Comparison of ENCODE assay signal across 8 cellular contexts in the genomic region with DNA sequence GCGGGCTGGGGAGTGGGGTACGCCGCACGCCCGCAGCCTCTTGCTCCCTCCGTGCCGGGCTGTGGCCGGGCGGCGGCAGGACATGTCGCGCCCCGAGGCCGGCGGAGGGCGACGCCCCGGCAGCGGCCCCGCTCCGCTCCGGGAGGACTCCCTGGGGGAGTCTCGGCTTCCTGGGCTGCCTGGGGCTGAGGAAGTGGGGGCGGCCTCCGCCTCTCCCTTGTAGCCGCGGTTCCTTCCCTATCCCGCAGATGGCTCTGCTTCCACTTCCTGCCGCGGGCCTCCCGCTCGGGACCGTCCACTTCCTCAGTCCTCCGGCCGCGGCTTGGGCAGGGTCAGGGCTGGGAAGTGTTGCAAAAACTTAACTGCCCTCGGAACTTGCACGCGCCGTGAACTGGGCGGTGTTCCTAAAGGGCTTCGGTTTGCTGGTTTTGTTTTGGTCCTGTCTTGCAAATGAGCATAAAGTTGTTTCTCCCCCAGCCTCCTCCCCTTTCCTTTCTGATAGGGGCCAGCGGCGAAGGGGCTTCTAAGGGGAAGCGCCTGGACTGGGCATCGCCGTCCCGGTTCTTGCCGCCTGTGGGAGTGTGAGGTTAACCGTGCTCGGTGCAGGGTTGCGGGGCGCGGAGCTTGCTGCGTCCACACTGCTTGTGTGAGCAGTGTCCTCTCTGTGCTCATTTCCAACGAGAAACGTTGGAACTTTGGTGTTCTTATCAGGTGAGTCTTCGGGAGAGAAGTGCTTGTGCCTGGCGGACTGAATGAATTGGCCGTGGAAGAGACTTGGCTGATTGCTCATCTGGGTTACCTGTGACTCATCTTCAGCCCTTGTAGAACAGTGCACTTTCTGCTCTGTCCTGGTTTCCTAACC. TPM values are rescaled to one million over a fixed set of nuclear protein-coding genes. Genes with fewer than 3 reads are reported as not detected.
A peak's percentile ranks its signal among the peaks of the same experiment; 100 is the strongest.
DNase-seq lines count a peak whose midpoint lies in the region; ATAC-seq, FAIRE-seq and TF ChIP-seq lines count a peak whose summit lies in the region.

No MANE protein-coding gene starts in this region.

- FAIRE-seq in endothelial cell of umbilical vein (lab: Jason Lieb, UNC): peak; percentile 79

- H2BK120ac ChIP-seq in mesenchymal stem cell (ENCODE audit: low read depth, low read length): peak overlapping the region; percentile 98

- dilution Hi-C loops in endothelial cell of umbilical vein (cut with MboI; ENCODE audit: extremely low pct_ligation_motif_present, low sequenced_read_pairs): no loop called here

- peak overlapping the region; percentile 81 for H4K8ac ChIP-seq in mesenchymal stem cell (ENCODE audit: low read length)

- H3K4me3 Mint-ChIP-seq in activated CD8-positive, alpha-beta T cell treated with anti-CD3 and anti-CD28 coated beads, Interleukin-2, amount 10 ng/mL, durations not matched to agents 7 days and 5 days: peak overlapping the region; percentile 88

- peak overlapping the region; percentile 67 for H3K9ac ChIP-seq in endothelial cell of umbilical vein (replicated peaks; ENCODE audit: extremely low read depth, insufficient read depth, low read length)
- peak overlapping the region; percentile 91 for H3K9ac ChIP-seq in mesenchymal stem cell (ENCODE audit: low read length)

- peak; percentile 33 for ATAC-seq in GM18498 (IDR thresholded peaks at IDR 0.05; ENCODE audit: unreplicated experiment)
- peak; percentile 31 for ATAC-seq in HG02852 (IDR thresholded peaks at IDR 0.05; ENCODE audit: unreplicated experiment)
- ATAC-seq in activated CD8-positive, alpha-beta T cell treated with anti-CD3 and anti-CD28 coated beads, Interleukin-2, amount 10 ng/mL, durations not matched to agents 7 days and 5 days: peak; percentile 48
- ATAC-seq in stimulated activated naive CD8-positive, alpha-beta T cell treated with anti-CD3 and anti-CD28 coated beads, Interleukin-15, Interleukin-2, amounts not matched to agents 100 U/mL and 50 U/mL, for 24 hours: peak; percentile 29

- H3K4me2 ChIP-seq in endothelial cell of umbilical vein (ENCODE audit: insufficient read depth, low read length) (peak overlapping the region; percentile 67), mesenchymal stem cell (ENCODE audit: low read length, poor library complexity, severe bottlenecking) (peak overlapping the region; percentile 86)

- H3K36me3 Mint-ChIP-seq in activated CD8-positive, alpha-beta T cell treated with anti-CD3 and anti-CD28 coated beads, Interleukin-2, amount 10 ng/mL, durations not matched to agents 7 days and 5 days (ENCODE audit: low read depth): peaks cover 40% of the 10 kb centered on the region

- peak overlapping the region; percentile 97 for H4K91ac ChIP-seq in mesenchymal stem cell (ENCODE audit: low read length)

- H2BK12ac ChIP-seq in mesenchymal stem cell (ENCODE audit: low read length in 2 of 2): peak overlapping the region in 1 of 2 experiments; percentile 1

- H3K36me3 ChIP-seq in endothelial cell of umbilical vein (ENCODE audit: control insufficient read depth in 2 of 2, extremely low read depth in 1 of 2, insufficient read depth in 2 of 2, low read length in 2 of 2) (peaks cover 1 to 3% of the 10 kb centered on the region in 2 experiments), mesenchymal stem cell (ENCODE audit: control insufficient read depth in 1 of 2, insufficient read depth in 2 of 2, low read depth in 1 of 2, low read length in 2 of 2) (peaks cover 3% of the 10 kb centered on the region in 2 experiments)

- BruUV-seq in endothelial cell of umbilical vein (replicated peaks; lab: Mats Ljungman, UMichigan): no TSS peak

- TF ChIP-seq POLR2A in endothelial cell of umbilical vein (IDR thresholded peaks at IDR 0.05; ENCODE audit: low read depth, low read length): peak; percentile 51

- H3K9me3 ChIP-seq in endothelial cell of umbilical vein (replicated peaks; ENCODE audit: control insufficient read depth, insufficient read depth, low read length) (no peaks in the 10 kb centered on the region), mesenchymal stem cell (ENCODE audit: control insufficient read depth, low read length) (no peaks in the 10 kb centered on the region)

- POLR2A ChIA-PET in activated CD8-positive, alpha-beta T cell treated with anti-CD3 and anti-CD28 coated beads, Interleukin-2, amount 10 ng/mL, durations not matched to agents 7 days and 5 days (lab: Charles Lee): interaction anchor here (0.5 to 2.5 kb wide), 5 partner anchors 13 to 533 kb away, joined by 4 to 17 read pairs (median 5); no protein-coding TSS in a partner anchor
- POLR2A ChIA-PET in endothelial cell of umbilical vein (lab: Charles Lee): interaction anchor here (1.3 to 1.7 kb wide), 2 partner anchors 13 to 30 kb away, joined by 8 to 29 read pairs; a partner anchor contains a TSS

- no peaks in the 10 kb centered on the region for H3K9me3 Mint-ChIP-seq in activated CD8-positive, alpha-beta T cell treated with anti-CD3 and anti-CD28 coated beads, Interleukin-2, amount 10 ng/mL, durations not matched to agents 7 days and 5 days (ENCODE audit: insufficient read depth)

- H2BK15ac ChIP-seq in mesenchymal stem cell (ENCODE audit: low read depth, poor library complexity, severe bottlenecking): peak overlapping the region; percentile 90

- H3K27me3 Mint-ChIP-seq in activated CD8-positive, alpha-beta T cell treated with anti-CD3 and anti-CD28 coated beads, Interleukin-2, amount 10 ng/mL, durations not matched to agents 7 days and 5 days (ENCODE audit: low read depth): peaks cover 18% of the 10 kb centered on the region

- H3K4me1 Mint-ChIP-seq in activated CD8-positive, alpha-beta T cell treated with anti-CD3 and anti-CD28 coated beads, Interleukin-2, amount 10 ng/mL, durations not matched to agents 7 days and 5 days (ENCODE audit: low read depth): peaks cover 66% of the 10 kb centered on the region

- TF ChIP-seq CTCF in endothelial cell of umbilical vein (IDR thresholded peaks at IDR 0.05; ENCODE audit: extremely low read depth in 1 of 2, insufficient read depth in 1 of 2, low read depth in 1 of 2, low read length in 2 of 2): peak in 1 of 2 donors; percentile 32

- H3K4ac ChIP-seq in mesenchymal stem cell (ENCODE audit: low read depth in 1 of 2, low read length in 2 of 2): peak overlapping the region; percentile 92 to 95

- under 1% methylated on average over 50 of the region's 60 CpGs for WGBS in mesenchymal stem cell

- CTCF ChIA-PET in activated CD8-positive, alpha-beta T cell treated with anti-CD3 and anti-CD28 coated beads, Interleukin-2, amount 10 ng/mL, durations not matched to agents 7 days and 5 days (lab: Charles Lee): interaction anchor here (1.2 to 3.0 kb wide), 5 partner anchors 20 to 78 kb away, joined by 3 to 26 read pairs (median 5); no protein-coding TSS in a partner anchor
- CTCF ChIA-PET in endothelial cell of umbilical vein (lab: Charles Lee): interaction anchor here (0.8 to 5.7 kb wide), 10 partner anchors 12 to 499 kb away, joined by 3 to 42 read pairs (median 5); a partner anchor contains a TSS

- H3K9me1 ChIP-seq in endothelial cell of umbilical vein (replicated peaks; ENCODE audit: control insufficient read depth, extremely low read depth, insufficient read depth, low read length): no peaks in the 10 kb centered on the region

- H3K4me1 ChIP-seq in endothelial cell of umbilical vein (ENCODE audit: control insufficient read depth, extremely low read depth, insufficient read depth, low read length) (peaks cover 50% of the 10 kb centered on the region), mesenchymal stem cell (ENCODE audit: control insufficient read depth, insufficient read depth, low read depth, low read length) (peaks cover 15% of the 10 kb centered on the region)

- H3K14ac ChIP-seq in mesenchymal stem cell (ENCODE audit: low read length in 2 of 2): peak overlapping the region in 1 of 2 experiments; percentile 72

- DNase-seq in Ammon's horn (ENCODE audit: low spot score) (peak; percentile 90), NCI-H2171 (lab: John Stamatoyannopoulos, UW) (peak; percentile 36), endothelial cell of umbilical vein (ENCODE audit: low read depth, low spot score) (peak; percentile 66), mesenchymal stem cell (peak; percentile 89)
- peak; percentile 59 for DNase-seq in activated CD8-positive, alpha-beta T cell treated with anti-CD3 and anti-CD28 coated beads, Interleukin-2, amount 10 ng/mL, durations not matched to agents 7 days and 5 days
- DNase-seq in stimulated activated naive CD8-positive, alpha-beta T cell treated with anti-CD3 and anti-CD28 coated beads, Interleukin-15, Interleukin-2, amounts not matched to agents 100 U/mL and 50 U/mL, for 24 hours: peak; percentile 55

- intact Hi-C loops in endothelial cell of umbilical vein (cut with micrococcal nuclease): loop anchor here (1.0 to 10.0 kb wide), 3 partner anchors 38 to 302 kb away; no protein-coding TSS in a partner anchor

- peaks cover 10% of the 10 kb centered on the region for H3K79me1 ChIP-seq in mesenchymal stem cell (replicated peaks; ENCODE audit: low read length, poor library complexity, severe bottlenecking)

- H3K27ac ChIP-seq in endothelial cell of umbilical vein (ENCODE audit: insufficient read depth, low read depth, low read length) (peak overlapping the region; percentile 58), mesenchymal stem cell (ENCODE audit: low read length, poor library complexity, severe bottlenecking) (peak overlapping the region; percentile 38)

- H2AK5ac ChIP-seq in mesenchymal stem cell (ENCODE audit: low read length, severe bottlenecking): no peak overlapping the region

- peak overlapping the region; percentile 73 to 87 for H3K23ac ChIP-seq in mesenchymal stem cell (ENCODE audit: low read length in 2 of 2)

- H2AFZ ChIP-seq in endothelial cell of umbilical vein (ENCODE audit: low read depth, low read length): peak overlapping the region; percentile 20
- H2AFZ ChIP-seq in mesenchymal stem cell (ENCODE audit: low read depth, low read length): peak overlapping the region; percentile 87

- H3K27ac Mint-ChIP-seq in activated CD8-positive, alpha-beta T cell treated with anti-CD3 and anti-CD28 coated beads, Interleukin-2, amount 10 ng/mL, durations not matched to agents 7 days and 5 days: peak overlapping the region; percentile 82

- no peaks in the 10 kb centered on the region for H3K27me3 ChIP-seq in endothelial cell of umbilical vein (ENCODE audit: control insufficient read depth in 2 of 2, insufficient read depth in 2 of 2, low read length in 2 of 2)
- H3K27me3 ChIP-seq in mesenchymal stem cell (ENCODE audit: control insufficient read depth in 1 of 2, insufficient read depth in 1 of 2, low read length in 2 of 2): peaks cover 2 to 12% of the 10 kb centered on the region in 2 experiments

- H3K79me2 ChIP-seq in endothelial cell of umbilical vein (ENCODE audit: control insufficient read depth, insufficient read depth, low read length): peaks cover 51% of the 10 kb centered on the region

- no peaks in the 10 kb centered on the region for H4K20me1 ChIP-seq in endothelial cell of umbilical vein (replicated peaks; ENCODE audit: control insufficient read depth, extremely low read depth, insufficient read depth, low read length)

- peak overlapping the region; percentile 39 for H2BK5ac ChIP-seq in mesenchymal stem cell (ENCODE audit: low read depth, low read length, poor library complexity, severe bottlenecking)

- H3K18ac ChIP-seq in mesenchymal stem cell (ENCODE audit: low read depth in 1 of 2, low read length in 2 of 2): peak overlapping the region; percentile 84 to 95

- peak overlapping the region; percentile 47 to 83 (median 67) for H3K4me3 ChIP-seq in endothelial cell of umbilical vein (replicated peaks in 1 of 3; ENCODE audit: insufficient read depth in 1 of 3, low read depth in 1 of 3, low read length in 3 of 3)
- H3K4me3 ChIP-seq in mesenchymal stem cell (ENCODE audit: insufficient read depth in 1 of 2, low read depth in 1 of 2, low read length in 2 of 2): peak overlapping the region; percentile 87 to 96

RNA-seq across cellular contexts. Expression of a gene that starts 0.6 kb away (rescaled TPM):
- total RNA-seq in activated CD8-positive, alpha-beta T cell treated with anti-CD3 and anti-CD28 coated beads, Interleukin-2, amount 10 ng/mL, durations not matched to agents 7 days and 5 days: 10 to 100 TPM; 39.4 to 45.4 TPM
- total RNA-seq in endothelial cell of umbilical vein: 106 and 115 TPM in 2 replicates
- 78.5 and 105 TPM in 2 replicates for polyA plus RNA-seq in endothelial cell of umbilical vein
- polyA plus RNA-seq in endothelial cell of umbilical vein (2011; cell fraction: cytosol; rRNA removed): 112 and 126 TPM in 2 replicates
- 45.0 and 63.8 TPM in 2 replicates for polyA plus RNA-seq in endothelial cell of umbilical vein (2011; cell fraction: nucleus; rRNA removed)
- polyA plus RNA-seq in endothelial cell of umbilical vein (2012): 134 and 137 TPM in 2 replicates
- 61.2 and 62.9 TPM in 2 replicates for polyA minus RNA-seq in endothelial cell of umbilical vein
- 13.2 TPM for polyA minus RNA-seq in endothelial cell of umbilical vein (2011; cell fraction: cytosol; rRNA and poly(A)+ RNA removed)
- 23.8 and 31.1 TPM in 2 replicates for polyA minus RNA-seq in endothelial cell of umbilical vein (2011; cell fraction: nucleus; rRNA and poly(A)+ RNA removed)
- polyA plus RNA-seq in mesenchymal stem cell (2013, experiment 1 of 2): 50.6 TPM
- 51.3 TPM for polyA plus RNA-seq in mesenchymal stem cell (2013, experiment 2 of 2)

RNA-seq across cellular contexts. Expression of a gene that starts 30.1 kb away (rescaled TPM):
- total RNA-seq in activated CD8-positive, alpha-beta T cell treated with anti-CD3 and anti-CD28 coated beads, Interleukin-2, amount 10 ng/mL, durations not matched to agents 7 days and 5 days: 10 to 100 TPM; 25.6 to 25.8 TPM
- total RNA-seq in endothelial cell of umbilical vein: 23.9 and 29.9 TPM in 2 replicates
- polyA plus RNA-seq in endothelial cell of umbilical vein: 31.5 and 31.8 TPM in 2 replicates
- 19.4 and 22.1 TPM in 2 replicates for polyA plus RNA-seq in endothelial cell of umbilical vein (2011; cell fraction: cytosol; rRNA removed)
- polyA plus RNA-seq in endothelial cell of umbilical vein (2011; cell fraction: nucleus; rRNA removed): 18.4 and 18.7 TPM in 2 replicates
- polyA plus RNA-seq in endothelial cell of umbilical vein (2012): 30.3 and 33.3 TPM in 2 replicates
- 28.4 and 28.7 TPM in 2 replicates for polyA minus RNA-seq in endothelial cell of umbilical vein
- polyA minus RNA-seq in endothelial cell of umbilical vein (2011; cell fraction: cytosol; rRNA and poly(A)+ RNA removed): 6.5 TPM
- 11.4 and 12.5 TPM in 2 replicates for polyA minus RNA-seq in endothelial cell of umbilical vein (2011; cell fraction: nucleus; rRNA and poly(A)+ RNA removed)
- polyA plus RNA-seq in mesenchymal stem cell (2013, experiment 1 of 2): 24.4 TPM
- polyA plus RNA-seq in mesenchymal stem cell (2013, experiment 2 of 2): 24.2 TPM

Comparison
In these comparisons a context has a peak if more than half of its experiments do, and no peak if none do; other contexts are left out.
1. Peak in every context shown above with its lines: DNase-seq, ATAC-seq, H3K4me3 ChIP-seq and H3K27ac ChIP-seq.
2. DNase-seq: peak in every context shown above with its lines; median percentile 90 in Ammon's horn; 89 in mesenchymal stem cell; 66 in endothelial cell of umbilical vein; 59 in activated CD8-positive, alpha-beta T cell treated with anti-CD3 and anti-CD28 coated beads, Interleukin-2, amount 10 ng/mL, durations not matched to agents 7 days and 5 days; 55 in stimulated activated naive CD8-positive, alpha-beta T cell treated with anti-CD3 and anti-CD28 coated beads, Interleukin-15, Interleukin-2, amounts not matched to agents 100 U/mL and 50 U/mL, for 24 hours; 36 in NCI-H2171.